ENCODE assay signal across 8 cellular contexts in the genomic region with DNA sequence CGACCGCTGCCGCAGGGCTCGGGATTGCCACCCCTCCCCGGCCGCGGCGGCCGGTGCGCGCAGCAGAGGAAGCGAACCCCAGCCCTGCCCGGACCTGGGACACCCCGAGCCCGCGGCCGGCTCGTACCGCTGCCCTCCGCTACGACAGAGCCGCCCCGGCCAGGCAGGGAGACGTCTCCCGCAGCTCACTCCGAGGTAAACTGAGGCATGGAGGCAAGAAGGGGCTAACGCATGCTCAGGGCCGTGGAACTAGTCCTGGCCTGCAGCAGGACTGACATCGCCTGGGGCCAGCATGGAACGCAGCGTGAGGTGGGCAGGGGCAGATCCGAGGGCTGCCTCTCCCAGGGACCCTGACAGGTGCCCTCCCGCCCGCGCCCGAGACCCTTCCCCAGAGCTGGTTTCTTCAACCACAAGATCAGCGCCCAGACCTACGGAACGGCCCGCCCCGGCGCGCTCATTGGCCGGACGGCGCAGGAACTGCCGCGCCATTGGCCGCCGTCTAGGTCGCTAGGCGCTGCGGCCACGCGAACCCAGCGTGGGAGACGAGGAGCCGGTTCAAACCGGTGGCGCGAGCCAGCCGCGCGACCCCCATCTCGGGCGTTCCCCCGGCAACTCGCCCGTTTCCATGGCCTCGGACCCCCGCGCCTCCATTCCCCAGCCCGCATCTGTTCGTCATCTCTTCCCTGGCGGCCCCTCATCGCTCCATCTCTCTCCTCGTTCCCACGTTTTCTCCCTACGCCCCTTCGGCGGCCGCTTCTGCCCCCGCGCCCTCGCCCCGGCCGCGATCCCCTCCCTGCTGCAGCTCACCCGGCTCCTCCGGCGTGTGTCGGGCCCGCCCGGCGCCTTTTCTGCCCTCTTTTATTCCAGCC. TPM values are rescaled to one million over a fixed set of nuclear protein-coding genes. Genes with fewer than 3 reads are reported as not detected.
A peak's percentile ranks its signal among the peaks of the same experiment; 100 is the strongest.
DNase-seq lines count a peak whose midpoint lies in the region; ATAC-seq, FAIRE-seq and TF ChIP-seq lines count a peak whose summit lies in the region.

A gene (minus strand): TSS at position 848 of the 869 bp plus-strand sequence. CDS start 960 bp downstream, outside the sequence.

- no peaks in the 10 kb centered on the region for H3K9me1 ChIP-seq in keratinocyte (ENCODE audit: control insufficient read depth, extremely low read depth, insufficient read depth, low read length)

- H3K9me3 ChIP-seq in keratinocyte (ENCODE audit: control insufficient read depth, low read depth, low read length), result no peaks in the 10 kb centered on the region

- no peak for TF ChIP-seq CTCF in keratinocyte (optimal IDR thresholded peaks at IDR 0.05 in 1 of 3, IDR thresholded peaks at IDR 0.05 in 1 of 3, conservative IDR thresholded peaks at IDR 0.05 in 1 of 3; ENCODE audit: extremely low read depth in 1 of 3, insufficient read depth in 2 of 3, low read length in 3 of 3)

- H3K4me1 ChIP-seq in keratinocyte (ENCODE audit: control insufficient read depth, extremely low read depth, insufficient read depth, low read length), result peaks cover 8% of the 10 kb centered on the region

- no peak for FAIRE-seq in keratinocyte (lab: Jason Lieb, UNC)

- peak within 1 kb of the TSS; percentile 95 for H3K4me2 ChIP-seq in keratinocyte (ENCODE audit: control insufficient read depth, extremely low read depth, insufficient read depth, low read depth, low read length)

- H3K36me3 ChIP-seq in keratinocyte (ENCODE audit: control insufficient read depth in 2 of 2, extremely low read depth in 1 of 2, insufficient read depth in 2 of 2, low read length in 2 of 2), result peaks cover 0 to 5% of the 10 kb centered on the region in 2 experiments

- ATAC-seq in HG02981 (IDR thresholded peaks at IDR 0.05; ENCODE audit: unreplicated experiment), result peak; percentile 46
- ATAC-seq in activated CD4-positive, CD25-positive, alpha-beta regulatory T cell treated with anti-CD3 and anti-CD28 coated beads, Interleukin-2, amount 50 U/mL, for 24 hours, result peak; percentile 79 to 84

- dilution Hi-C loops in keratinocyte (cut with MboI; ENCODE audit: extremely low pct_ligation_motif_present, low sequenced_read_pairs), result no loop called here

- H3K9ac ChIP-seq in keratinocyte (ENCODE audit: control insufficient read depth, extremely low read depth, insufficient read depth, low read length), result peak within 1 kb of the TSS; percentile 73

- no peaks in the 10 kb centered on the region for H4K20me1 ChIP-seq in keratinocyte (ENCODE audit: control insufficient read depth, extremely low read depth, insufficient read depth, low read length)

- H3K4me3 ChIP-seq in keratinocyte (ENCODE audit: control insufficient read depth in 2 of 3, extremely low read depth in 1 of 3, insufficient read depth in 2 of 3, low read depth in 1 of 3, low read length in 3 of 3), result peak within 1 kb of the TSS; percentile 74 to 76 (median 76)

- H3K79me2 ChIP-seq in keratinocyte (ENCODE audit: control insufficient read depth, insufficient read depth, low read length), result no peaks in the 10 kb centered on the region

- peak within 1 kb of the TSS; percentile 43 for H3K27ac ChIP-seq in keratinocyte (ENCODE audit: control insufficient read depth, insufficient read depth, low read length)

- DNase-seq in SIG-M5 treated with dmso at 0.1 percent for 504 hours (lab: John Stamatoyannopoulos, UW; ENCODE audit: unreplicated experiment), result peak; percentile 53
- DNase-seq in SIG-M5 (lab: John Stamatoyannopoulos, UW), result no peak
- peak; percentile 43 for DNase-seq in NCI-H2196 treated with DMSO at 0.1 percent for 48 hours (lab: John Stamatoyannopoulos, UW; ENCODE audit: unreplicated experiment)
- DNase-seq in cerebellum (ENCODE audit: low spot score), result peak; percentile 95
- DNase-seq in keratinocyte (ENCODE audit: low read depth, low spot score), result no peak
- peak; percentile 53 to 60 for DNase-seq in stimulated activated CD4-positive, alpha-beta T cell treated with anti-CD3 and anti-CD28 coated beads, Interleukin-12 subunit alpha, Interleukin-12 subunit beta, amount 100 ng/mL, for 24 hours (ENCODE audit: low read depth in 2 of 2)

- peak within 1 kb of the TSS; percentile 97 for H2AFZ ChIP-seq in keratinocyte (ENCODE audit: control insufficient read depth, low read length)

- peaks cover 6% of the 10 kb centered on the region for H3K27me3 ChIP-seq in keratinocyte (ENCODE audit: control insufficient read depth, extremely low read depth, insufficient read depth, low read length)

RNA-seq across cellular contexts. Expression of the gene that starts here (rescaled TPM):
- total RNA-seq in cerebellum, result 18.0 TPM
- polyA plus RNA-seq in keratinocyte, result 12.7 to 17.0 TPM (median 13.9 TPM) in 3 replicates
- 2.7 TPM for polyA plus RNA-seq in keratinocyte (2011; ENCODE audit: low read depth)
- polyA plus RNA-seq in keratinocyte (2011; cell fraction: cytosol; rRNA removed), result 7.4 and 11.8 TPM in 2 replicates
- 35.3 and 40.2 TPM in 2 replicates for polyA plus RNA-seq in keratinocyte (2011; cell fraction: nucleus; rRNA removed)
- 4.9 and 14.3 TPM in 2 replicates for polyA plus RNA-seq in keratinocyte (2012; ENCODE audit: low replicate concordance)
- polyA minus RNA-seq in keratinocyte, result 17.8 to 39.3 TPM (median 26.5 TPM) in 3 replicates
- 37.4 TPM for polyA minus RNA-seq in keratinocyte (2011; cell fraction: cytosol; rRNA and poly(A)+ RNA removed)
- polyA minus RNA-seq in keratinocyte (2011; cell fraction: nucleus; rRNA and poly(A)+ RNA removed), result 38.0 and 53.4 TPM in 2 replicates

Comparison
In these comparisons a context has a peak if more than half of its experiments do, and no peak if none do; other contexts are left out.
1. DNase-seq: peak in SIG-M5 treated with dmso at 0.1 percent for 504 hours (single experiment), NCI-H2196 treated with DMSO at 0.1 percent for 48 hours (single experiment), cerebellum (single experiment) and stimulated activated CD4-positive, alpha-beta T cell treated with anti-CD3 and anti-CD28 coated beads, Interleukin-12 subunit alpha, Interleukin-12 subunit beta, amount 100 ng/mL, for 24 hours (2 of 2); none in SIG-M5 (single experiment) and keratinocyte (single experiment).